ENCODE assay signal across 8 cellular contexts in the genomic region with DNA sequence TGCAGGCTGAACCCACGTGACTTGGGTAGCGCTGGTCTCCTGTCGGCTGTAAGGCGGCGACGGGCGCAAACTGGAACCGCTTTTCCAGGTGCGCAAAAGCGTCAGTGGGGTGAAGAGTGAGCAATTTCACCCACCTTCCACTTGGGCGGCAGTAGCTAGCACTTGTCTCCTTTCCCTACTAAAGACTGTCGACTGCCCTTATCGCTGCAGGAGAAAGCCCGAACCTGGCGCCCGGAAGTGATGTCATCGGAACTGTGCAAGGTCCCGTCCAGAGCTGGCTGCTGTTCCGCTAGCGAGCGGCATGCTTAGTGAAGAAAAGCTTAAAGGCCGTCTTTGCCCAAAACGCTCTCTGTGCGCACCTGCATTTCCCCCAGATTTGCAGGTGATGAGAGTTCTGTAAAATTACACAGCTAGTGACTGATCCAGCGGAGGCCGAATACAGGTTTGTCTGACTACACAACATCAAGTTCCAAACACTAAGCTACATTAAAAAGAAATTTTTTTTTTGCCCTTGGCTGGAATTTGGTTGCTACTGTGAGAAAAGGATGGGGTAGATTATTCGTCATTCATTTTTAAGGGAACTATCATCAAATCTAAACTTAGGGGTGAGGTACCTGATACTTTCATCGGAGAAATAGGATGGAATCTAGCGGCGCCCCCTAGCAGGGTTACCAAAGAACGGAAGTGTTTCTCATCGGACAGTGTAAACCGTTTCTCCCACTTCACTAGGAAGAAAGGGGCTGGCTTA. TPM values are rescaled to one million over a fixed set of nuclear protein-coding genes. Genes with fewer than 3 reads are reported as not detected.
DNase-seq lines count a peak whose midpoint lies in the region; ATAC-seq and TF ChIP-seq lines count a peak whose summit lies in the region.

OSGEPL1 (minus strand) TSS at position 242 of the 748 bp plus-strand sequence. CDS start 1,152 bp downstream, outside the sequence.

- intact Hi-C loops in PC-3 (cut with micrococcal nuclease) = loop anchor here (1.0 to 10.0 kb wide), 3 partner anchors 22 to 552 kb away; partner anchors contain the start of genes ASNSD1, HIBCH, ORMDL1 and PMS1

- H3K4me2 ChIP-seq in PC-3 (ENCODE audit: low read length) = peak within 1 kb of the TSS; percentile 96

- POLR2A ChIA-PET in PC-3 (lab: Charles Lee; ENCODE audit: unreplicated experiment) = interaction anchor here (0.6 to 0.7 kb wide), 3 partner anchors 22 to 1177 kb away, joined by 3 to 4 read pairs (median 3); partner anchors contain the start of genes ORMDL1 and PMS1

- peak; percentile 79 for TF ChIP-seq CTCF in PC-3 (conservative IDR thresholded peaks at IDR 0.05; ENCODE audit: low read depth, low read length)

- H4K20me1 ChIP-seq in PC-3 (ENCODE audit: low read length) = no peaks in the 10 kb centered on the region

- no peaks in the 10 kb centered on the region for H3F3A ChIP-seq in PC-3 (ENCODE audit: low read length, unreplicated experiment)

- no peaks in the 10 kb centered on the region for H3K27me3 Mint-ChIP-seq in activated T-cell treated with anti-CD3 and anti-CD28 coated beads, Interleukin-2, amount 50 U/mL, for 4 hours (ENCODE audit: low read depth)

- H3K4me1 ChIP-seq in PC-3 (ENCODE audit: insufficient read depth, low read length) (peaks cover 15% of the 10 kb centered on the region), muscle layer of colon (ENCODE audit: insufficient read depth, low read length) (peaks cover 12% of the 10 kb centered on the region)

- H3K27me3 ChIP-seq in PC-3 (ENCODE audit: low read length) = no peaks in the 10 kb centered on the region
- no peaks in the 10 kb centered on the region for H3K27me3 ChIP-seq in muscle layer of colon (ENCODE audit: control insufficient read depth in 1 of 2, insufficient read depth in 2 of 2, low read length in 2 of 2)

- H3K9me2 ChIP-seq in PC-3 (replicated peaks; ENCODE audit: low read length) = no peaks in the 10 kb centered on the region

- H3K79me2 ChIP-seq in PC-3 (ENCODE audit: low read length) = peaks cover 14% of the 10 kb centered on the region

- H2AFZ ChIP-seq in PC-3 (ENCODE audit: low read length) = peak within 1 kb of the TSS; percentile 100

- DNase-seq in DMS53 treated with DMSO at 0.1 percent for 48 hours (lab: John Stamatoyannopoulos, UW; ENCODE audit: unreplicated experiment) (peak; percentile 94), PC-3 (peak; percentile 91)
- DNase-seq in Jurkat, Clone E6-1 (ENCODE audit: low read depth, low spot score) = peak; percentile 96
- peak; percentile 90 for DNase-seq in activated T-cell treated with anti-CD3 and anti-CD28 coated beads, Interleukin-2, amount 50 U/mL, for 4 hours
- peak; percentile 89 for DNase-seq in stimulated activated CD8-positive, alpha-beta memory T cell treated with anti-CD3 and anti-CD28 coated beads, Interleukin-7, amount 100 ng/mL, for 24 hours (ENCODE audit: low read depth)

- CTCF ChIA-PET in PC-3 (lab: Charles Lee) = interaction anchor here (0.7 to 2.1 kb wide), 3 partner anchors 99 to 308 kb away, joined by 3 to 11 read pairs (median 3); partner anchors contain the start of gene ASNSD1

- H3K36me3 ChIP-seq in PC-3 (ENCODE audit: low read depth, low read length) (peaks cover 9% of the 10 kb centered on the region; the same call in 1 of the 2 replicates), muscle layer of colon (ENCODE audit: insufficient read depth, low read length) (no peaks in the 10 kb centered on the region)

- H3K4me3 Mint-ChIP-seq in activated T-cell treated with anti-CD3 and anti-CD28 coated beads, Interleukin-2, amount 50 U/mL, for 4 hours = peak within 1 kb of the TSS; percentile 97

- H3K4me3 ChIP-seq in Jurkat, Clone E6-1 (ENCODE audit: low read length) = peak within 1 kb of the TSS; percentile 73
- H3K4me3 ChIP-seq in PC-3 (ENCODE audit: low read length) = peak within 1 kb of the TSS; percentile 95
- peak within 1 kb of the TSS; percentile 63 to 68 for H3K4me3 ChIP-seq in muscle layer of colon (ENCODE audit: low read depth in 1 of 2, low read length in 2 of 2)

- H3K9me3 Mint-ChIP-seq in activated T-cell treated with anti-CD3 and anti-CD28 coated beads, Interleukin-2, amount 50 U/mL, for 4 hours = no peaks in the 10 kb centered on the region

- BruUV-seq in PC-3 (replicated peaks; lab: Mats Ljungman, UMichigan) = TSS peak; percentile 79

- ATAC-seq in GM21619 (IDR thresholded peaks at IDR 0.05; ENCODE audit: unreplicated experiment) (peak; percentile 95), PC-3 (peak; percentile 94), esophagus mucosa (peak; percentile 99)
- ATAC-seq in activated T-cell treated with anti-CD3 and anti-CD28 coated beads, Interleukin-2, amount 50 U/mL, for 4 hours = peak; percentile 98

- peak within 1 kb of the TSS; percentile 90 for H3K9ac ChIP-seq in PC-3 (ENCODE audit: low read length)
- H3K9ac ChIP-seq in muscle layer of colon (ENCODE audit: low read length) = peak within 1 kb of the TSS; percentile 51

- peaks cover 5% of the 10 kb centered on the region for H3K4me1 Mint-ChIP-seq in activated T-cell treated with anti-CD3 and anti-CD28 coated beads, Interleukin-2, amount 50 U/mL, for 4 hours (ENCODE audit: low read depth)

- no peaks in the 10 kb centered on the region for H3K9me3 ChIP-seq in PC-3 (ENCODE audit: low read length)
- H3K9me3 ChIP-seq in muscle layer of colon (ENCODE audit: low read length) = no peaks in the 10 kb centered on the region

- H3K27ac ChIP-seq in PC-3 (ENCODE audit: low read length) (peak within 1 kb of the TSS; percentile 74), muscle layer of colon (ENCODE audit: low read depth, low read length) (peak within 1 kb of the TSS; percentile 84)

- peaks cover 6% of the 10 kb centered on the region for H3K36me3 Mint-ChIP-seq in activated T-cell treated with anti-CD3 and anti-CD28 coated beads, Interleukin-2, amount 50 U/mL, for 4 hours (ENCODE audit: insufficient read depth)

RNA-seq across cellular contexts. Expression of gene OSGEPL1, which starts in this region (rescaled TPM):
- polyA plus RNA-seq in Jurkat, Clone E6-1 (2012; ENCODE audit: insufficient read depth, insufficient read length) = 10.2 TPM
- total RNA-seq in PC-3 (2014; rRNA removed) (8.1 and 12.6 TPM in 2 replicates), esophagus mucosa (3.7 TPM)
- 10 to 100 TPM; 10.3 to 12.3 (median 11.5) TPM for total RNA-seq in activated T-cell treated with anti-CD3 and anti-CD28 coated beads, Interleukin-2, amount 50 U/mL, for 4 hours

Comparison
In these comparisons a context has a peak if more than half of its experiments do, and no peak if none do; other contexts are left out.
1. Peak in every context shown above with its lines: DNase-seq, ATAC-seq, H3K4me3 ChIP-seq and H3K27ac ChIP-seq.